In genomic region chr3:53531749-53532148, GRCh38 we compare ENCODE assay signal across 18 cellular contexts. TPM values are rescaled to one million over a fixed set of nuclear protein-coding genes. Genes with fewer than 3 reads are reported as not detected.
DNase-seq lines count a peak whose midpoint lies in the region; ATAC-seq, FAIRE-seq and TF ChIP-seq lines count a peak whose summit lies in the region.
"Had no signal": no experiment of that assay in that cellular context is flagged by ENCODE, and none has a peak within 500 bp of the region (broad histone marks: within the 10 kb centered on the region; RNA-seq: fewer than 3 reads in every experiment).

No MANE protein-coding gene starts in this region.

- no peak overlapping the region for H3K18ac ChIP-seq in H1 (ENCODE audit: extremely low read depth, low read length)

- no peak overlapping the region for H3K23ac ChIP-seq in H1 (ENCODE audit: insufficient read length)

- H2BK15ac ChIP-seq in H1 (ENCODE audit: low read length) = no peak overlapping the region

- no peak for TF ChIP-seq RAD21 in H1 (IDR thresholded peaks at IDR 0.05 in 1 of 2, conservative IDR thresholded peaks at IDR 0.05 in 1 of 2; ENCODE audit: low read depth in 2 of 2, low read length in 2 of 2)

- no peak for ATAC-seq in heart right ventricle

- CTCF ChIA-PET in H1 (lab: Charles Lee; ENCODE audit: partially characterized antibody) = interaction anchor here (0.9 kb wide), 1 partner anchor 51 kb away, joined by 3 read pairs; no protein-coding TSS in a partner anchor

- H3K79me1 ChIP-seq in H1 (ENCODE audit: low read depth, low read length) = no peaks in the 10 kb centered on the region

- H3F3A ChIP-seq in GM23248 (ENCODE audit: insufficient read depth) = no peaks in the 10 kb centered on the region

- no peaks in the 10 kb centered on the region for H3K27me3 ChIP-seq in H1 (replicated peaks in 1 of 4; ENCODE audit: control insufficient read depth in 3 of 4, extremely low read depth in 1 of 4, insufficient read depth in 3 of 4, low read length in 3 of 4)
- H3K27me3 ChIP-seq in parathyroid adenoma (ENCODE audit: control insufficient read depth, insufficient read depth, low read length) = no peaks in the 10 kb centered on the region
- H3K27me3 ChIP-seq in GM23248 (replicated peaks; ENCODE audit: insufficient read depth) = peaks cover 10% of the 10 kb centered on the region; the same call in 1 of the 2 replicates
- peaks cover 0 to 48% (median 28%) of the 10 kb centered on the region in 7 donors for H3K27me3 ChIP-seq in heart right ventricle

- intact Hi-C loops in heart right ventricle (cut with DNase I) = no loop called here

- H3K4me3 ChIP-seq in H1 (ENCODE audit: extremely low read depth in 1 of 4, insufficient read depth in 2 of 4, low read depth in 3 of 4, low read length in 4 of 4) (no peak overlapping the region), parathyroid adenoma (ENCODE audit: low read depth, low read length) (no peak overlapping the region), GM23248 (no peak overlapping the region), heart right ventricle (no peak overlapping the region)
- H3K4me3 ChIP-seq: PC-9 had no signal

- 53% methylated on average over 3 of the region's 3 CpGs; no CpG with 5 or more reads in 1 of the 2 experiments for WGBS in H1 (ENCODE audit: extremely low coverage in 1 of 2, insufficient coverage in 1 of 2, insufficient read length in 1 of 2, insufficient replicate concordance in 2 of 2, low coverage in 1 of 2, low lambda C conversion rate in 2 of 2, missing lambda C conversion rate in 1 of 2), 2 experiments
- 33 to 37% methylated on average over 3 of the region's 3 CpGs for WGBS in GM23248 (ENCODE audit: low coverage in 1 of 2, low lambda C conversion rate in 2 of 2, missing lambda C conversion rate in 2 of 2), 2 experiments
- 84 to 86% methylated on average over 3 of the region's 3 CpGs for WGBS in heart right ventricle, 2 donors

- H4K5ac ChIP-seq in H1 (ENCODE audit: insufficient read length, low read depth, low read length) = no peak overlapping the region

- no peak overlapping the region for H3K9ac ChIP-seq in H1 (replicated peaks in 1 of 4; ENCODE audit: extremely low read depth in 1 of 4, low read depth in 3 of 4, low read length in 3 of 4)
- no peak overlapping the region for H3K9ac ChIP-seq in parathyroid adenoma
- no peak overlapping the region for H3K9ac ChIP-seq in GM23248

- H2AFZ ChIP-seq in H1 (ENCODE audit: low read length) = no peak overlapping the region
- H2AFZ ChIP-seq in parathyroid adenoma = no peak overlapping the region
- H2AFZ ChIP-seq in GM23248 = no peak overlapping the region
- H2AFZ ChIP-seq: PC-9 had no signal

- H3K79me2 ChIP-seq in H1 (ENCODE audit: control insufficient read depth in 1 of 2, insufficient read depth in 2 of 2, low read length in 2 of 2) (no peaks in the 10 kb centered on the region), parathyroid adenoma (no peaks in the 10 kb centered on the region), GM23248 (ENCODE audit: insufficient read depth) (no peaks in the 10 kb centered on the region)

- FAIRE-seq in H1 (lab: Jason Lieb, UNC) = peak; percentile 42
- FAIRE-seq: H54, urothelium cell line had no signal

- H3K4ac ChIP-seq in H1 (replicated peaks; ENCODE audit: insufficient read length, low read depth, low read length) = no peak overlapping the region

- peak overlapping the region in 1 of 2 experiments; percentile 3; a peak in 1 of 4 replicates for H3K4me2 ChIP-seq in H1 (ENCODE audit: insufficient read depth in 1 of 2, low read depth in 2 of 2, low read length in 2 of 2)
- H3K4me2 ChIP-seq in parathyroid adenoma (ENCODE audit: low read length) = no peak overlapping the region
- H3K4me2 ChIP-seq in GM23248 (ENCODE audit: unreplicated experiment) = no peak overlapping the region
- H3K4me2 ChIP-seq: PC-9 had no signal

- no peaks in the 10 kb centered on the region for H3K9me2 ChIP-seq in GM23248 (ENCODE audit: insufficient read depth)

- no peak overlapping the region for H3K56ac ChIP-seq in H1 (replicated peaks; ENCODE audit: insufficient read length, low read depth, low read length)

- H2BK20ac ChIP-seq in H1 (ENCODE audit: low read length) = no peak overlapping the region

- no peak overlapping the region for H2BK12ac ChIP-seq in H1 (ENCODE audit: low read depth, low read length)

- H4K91ac ChIP-seq in H1 (replicated peaks; ENCODE audit: insufficient read length, low read length) = no peak overlapping the region

- H3K36me3 ChIP-seq in H1 (ENCODE audit: control insufficient read depth in 2 of 4, insufficient read depth in 4 of 4, low read length in 3 of 4) = no peaks in the 10 kb centered on the region
- H3K36me3 ChIP-seq in parathyroid adenoma (ENCODE audit: control insufficient read depth, insufficient read depth, low read length) = no peaks in the 10 kb centered on the region
- H3K36me3 ChIP-seq in GM23248 (ENCODE audit: low read depth) = no peaks in the 10 kb centered on the region
- no peaks in the 10 kb centered on the region for H3K36me3 ChIP-seq in heart right ventricle

- TF ChIP-seq CTCF in H1 (IDR thresholded peaks at IDR 0.05; ENCODE audit: control extremely low read depth in 1 of 3, insufficient read depth in 1 of 3, low read depth in 1 of 3, low read length in 3 of 3) = no peak
- TF ChIP-seq CTCF in parathyroid adenoma (IDR thresholded peaks at IDR 0.05) = peak; percentile 17
- no peak for TF ChIP-seq CTCF in heart right ventricle (IDR thresholded peaks at IDR 0.05)

- H3K14ac ChIP-seq in H1 (ENCODE audit: insufficient read length) = no peak overlapping the region

- DNase-seq in NCI-H1417 (lab: John Stamatoyannopoulos, UW) (peak; percentile 0 to 79 (median 47)), NCI-H1417 treated with DMSO at 0.1 percent for 48 hours (lab: John Stamatoyannopoulos, UW) (no peak), NCI-H345 (lab: John Stamatoyannopoulos, UW) (peak; percentile 12), H1 (ENCODE audit: low read depth in 1 of 2, low spot score in 2 of 2) (no peak), GM23248 (no peak), GF-D8 (lab: John Stamatoyannopoulos, UW) (no peak), heart right ventricle (no peak)
- DNase-seq: activated CD4-positive, CD25-positive, alpha-beta regulatory T cell; activated naive CD4-positive, alpha-beta T cell treated with Interleukin-2 at 50 U/mL for 16 hours; NCI-H1436 treated with DMSO at 0.1 percent for 48 hours; PC-9; stimulated activated naive CD4-positive, alpha-beta T cell treated with Interleukin-2 at 50 U/mL for 16 hours; SW 1271 had no signal

- TF ChIP-seq POLR2A in H1 (IDR thresholded peaks at IDR 0.05; ENCODE audit: control extremely low read depth in 1 of 2, low read depth in 2 of 2, low read length in 2 of 2) = no peak

- no peak overlapping the region for H2AK5ac ChIP-seq in H1 (ENCODE audit: low read depth, low read length)

- H2BK120ac ChIP-seq in H1 (replicated peaks; ENCODE audit: low read depth, low read length) = no peak overlapping the region

- H3K4me1 ChIP-seq in H1 (replicated peaks in 1 of 4; ENCODE audit: control insufficient read depth in 3 of 4, insufficient read depth in 4 of 4, low read length in 3 of 4) (peaks cover 0 to 8% (median 3%) of the 10 kb centered on the region in 4 experiments; a peak in 4 of 7 replicates), parathyroid adenoma (no peaks in the 10 kb centered on the region), GM23248 (ENCODE audit: insufficient read depth) (no peaks in the 10 kb centered on the region), heart right ventricle (no peaks in the 10 kb centered on the region)

- TF ChIP-seq EP300 in H1 (IDR thresholded peaks at IDR 0.05; ENCODE audit: borderline replicate concordance in 1 of 2, low read depth in 2 of 2, low read length in 2 of 2) = no peak

- H3K27ac ChIP-seq in H1 (ENCODE audit: low read depth, low read length) (no peak overlapping the region), parathyroid adenoma (no peak overlapping the region), GM23248 (no peak overlapping the region), heart right ventricle (no peak overlapping the region)
- H3K27ac ChIP-seq: PC-9 had no signal

- no peaks in the 10 kb centered on the region for H3K23me2 ChIP-seq in H1 (ENCODE audit: low read depth, low read length)

- H3K9me3 ChIP-seq in H1 (ENCODE audit: insufficient read depth in 2 of 2, low read depth in 1 of 2, low read length in 1 of 2) = no peaks in the 10 kb centered on the region
- no peaks in the 10 kb centered on the region for H3K9me3 ChIP-seq in parathyroid adenoma (ENCODE audit: control insufficient read depth, low read length)
- no peaks in the 10 kb centered on the region for H3K9me3 ChIP-seq in GM23248 (ENCODE audit: low read depth)
- no peaks in the 10 kb centered on the region for H3K9me3 ChIP-seq in heart right ventricle

- H2BK5ac ChIP-seq in H1 (ENCODE audit: low read depth, low read length) = no peak overlapping the region

- in situ Hi-C loops in GM23248 (cut with MboI) = no loop called here

- H4K20me1 ChIP-seq in H1 (replicated peaks in 1 of 2; ENCODE audit: control insufficient read depth in 1 of 2, insufficient read depth in 2 of 2, low read length in 2 of 2) (no peaks in the 10 kb centered on the region), GM23248 (ENCODE audit: insufficient read depth) (no peaks in the 10 kb centered on the region)

- no peak overlapping the region for H4K8ac ChIP-seq in H1 (ENCODE audit: extremely low read depth, insufficient read depth, low read length)

- POLR2A ChIA-PET in H1 (lab: Charles Lee; ENCODE audit: partially characterized antibody) = no interaction called here

TF ChIP-seq in H1, 55 proteins besides CTCF, POLR2A, EP300 and RAD21 (continues in another document):
- TF ChIP-seq CBX5 (IDR thresholded peaks at IDR 0.05; ENCODE audit: low read depth, low read length) (no peak), BACH1 (IDR thresholded peaks at IDR 0.05; ENCODE audit: low read length) (no peak), MAFK (IDR thresholded peaks at IDR 0.05; ENCODE audit: low read depth, low read length) (no peak), CEBPB (IDR thresholded peaks at IDR 0.05; ENCODE audit: low read depth, low read length) (no peak), NANOG (IDR thresholded peaks at IDR 0.05; ENCODE audit: insufficient read depth, low read depth, low read length, poor library complexity, severe bottlenecking) (no peak), SP1 (IDR thresholded peaks at IDR 0.05; ENCODE audit: low read depth, low read length) (no peak)

RNA-seq across cellular contexts. Expression of gene CACNA1D, which starts 37.3 kb away (rescaled TPM):
- total RNA-seq in H1 (2021; fragmentation: NEBNext Ultra II Directional; extraction: Animal tissue kit (Norgen Biotek cat#: 25700)) = 1.9 and 2.9 TPM in 2 replicates
- polyA plus RNA-seq in H1 (2011; rRNA removed) (2.0 and 2.5 TPM in 2 replicates), GM23248 (2016; fragmentation: Nextera tagmentation; extraction: Ambion mirVana) (not detected in 2 replicates), heart right ventricle (under 1 TPM; 0.04 to 0.37 TPM)
- polyA plus RNA-seq in H1 (2011; cell fraction: cytosol; rRNA removed) = 1.1 TPM
- polyA plus RNA-seq in H1 (2011; cell fraction: nucleus; rRNA removed) = 9.0 TPM
- 1.3 to 2.5 TPM (median 1.7 TPM) in 4 replicates for polyA plus RNA-seq in H1 (2012, experiment 1 of 2)
- polyA plus RNA-seq in H1 (2012, experiment 2 of 2) = 0.10 TPM
- polyA plus RNA-seq in H1 (2013, experiment 1 of 2) = 1.4 TPM
- polyA plus RNA-seq in H1 (2013, experiment 2 of 2) = 1.2 TPM
- 5.3 and 8.5 TPM in 2 replicates for polyA minus RNA-seq in H1 (2011; rRNA and poly(A)+ RNA removed)
- polyA minus RNA-seq in H1 (2011; cell fraction: cytosol; rRNA and poly(A)+ RNA removed) = 3.9 TPM
- polyA minus RNA-seq in H1 (2011; cell fraction: nucleus; rRNA and poly(A)+ RNA removed) = 18.4 TPM
- total RNA-seq in GM23248 (2014; rRNA removed; shearing (Covaris generic)) = not detected in 2 replicates
- total RNA-seq in heart right ventricle = 1 to 10 TPM in 2 of 10 donors, under 1 TPM in 8; 0.19 to 1.9 (median 0.64) TPM
- total RNA-seq: A673, dermis microvascular lymphatic vessel endothelial cell, PC-9 had no signal

Comparison
In these comparisons a context has a peak if more than half of its experiments do, and no peak if none do; other contexts are left out.
1. DNase-seq: peak in NCI-H1417 (3 of 3) and NCI-H345 (single experiment); none in NCI-H1417 treated with DMSO at 0.1 percent for 48 hours (single experiment), H1 (0 of 2), GM23248 (single experiment), GF-D8 (single experiment) and heart right ventricle (0 of 2).